Comparison of ENCODE assay signal across 10 cellular contexts in genomic region chr5:132476853-132477729, GRCh38. TPM values are rescaled to one million over a fixed set of nuclear protein-coding genes. Genes with fewer than 3 reads are reported as not detected.
DNase-seq lines count a peak whose midpoint lies in the region; ATAC-seq, FAIRE-seq and TF ChIP-seq lines count a peak whose summit lies in the region.
"Had no signal": no experiment of that assay in that cellular context is flagged by ENCODE, and none has a peak within 500 bp of the region (broad histone marks: within the 10 kb centered on the region; RNA-seq: fewer than 3 reads in every experiment).

No MANE protein-coding gene starts in this region.

- TF ChIP-seq CTCF in kidney (IDR thresholded peaks at IDR 0.05; ENCODE audit: borderline replicate concordance, extremely low read depth, insufficient read depth) (no peak), upper lobe of left lung (IDR thresholded peaks at IDR 0.05) (peak in 1 of 6 experiments; percentile 35), psoas muscle (IDR thresholded peaks at IDR 0.05) (no peak)

- peak overlapping the region; percentile 73 for H3K27ac Mint-ChIP-seq in activated CD4-positive, alpha-beta T cell treated with anti-CD3 and anti-CD28 coated beads, Interleukin-2, amount 10 ng/mL, durations not matched to agents 24 days and 14 days

- H3K27me3 Mint-ChIP-seq in activated CD4-positive, alpha-beta T cell treated with anti-CD3 and anti-CD28 coated beads, Interleukin-2, amount 10 ng/mL, durations not matched to agents 24 days and 14 days, result no peaks in the 10 kb centered on the region

- H3K4me3 ChIP-seq in kidney (ENCODE audit: low read length in 2 of 2) (no peak overlapping the region), upper lobe of left lung (no peak overlapping the region), psoas muscle (no peak overlapping the region)
- H3K4me3 ChIP-seq: right lobe of liver had no signal

- H3K36me3 Mint-ChIP-seq in activated CD4-positive, alpha-beta T cell treated with anti-CD3 and anti-CD28 coated beads, Interleukin-2, amount 10 ng/mL, durations not matched to agents 24 days and 14 days (ENCODE audit: low read depth), result peaks cover 14% of the 10 kb centered on the region

- TF ChIP-seq EP300 in upper lobe of left lung (IDR thresholded peaks at IDR 0.05), result no peak

- H3K4me1 ChIP-seq in kidney (ENCODE audit: control insufficient read depth in 1 of 2, insufficient read depth in 1 of 2, low read depth in 1 of 2, low read length in 2 of 2) (peaks cover 4 to 25% of the 10 kb centered on the region in 2 donors), upper lobe of left lung (peaks cover 19 to 51% (median 32%) of the 10 kb centered on the region in 4 donors), psoas muscle (peaks cover 5% of the 10 kb centered on the region)

- H3K27me3 ChIP-seq in upper lobe of left lung (no peaks in the 10 kb centered on the region), psoas muscle (ENCODE audit: insufficient read depth in 3 of 3, low read length in 2 of 3) (no peaks in the 10 kb centered on the region)
- H3K27me3 ChIP-seq: right lobe of liver had no signal

- ATAC-seq in left cardiac atrium (no peak), Right ventricle myocardium inferior (no peak), upper lobe of left lung (ENCODE audit: low FRiP score in 2 of 2) (no peak), psoas muscle (no peak), HG03135 (IDR thresholded peaks at IDR 0.05; ENCODE audit: unreplicated experiment) (no peak)

- H3K9me3 Mint-ChIP-seq in activated CD4-positive, alpha-beta T cell treated with anti-CD3 and anti-CD28 coated beads, Interleukin-2, amount 10 ng/mL, durations not matched to agents 24 days and 14 days, result no peaks in the 10 kb centered on the region

- intact Hi-C loops in left cardiac atrium (cut with DNase I), result loop anchor here in 1 of 2 donors (5.0 kb wide), 1 partner anchor 40 kb away; no protein-coding TSS in a partner anchor
- intact Hi-C loops in Right ventricle myocardium inferior (cut with DNase I), result loop anchor here (5.0 kb wide), 1 partner anchor 50 kb away; no protein-coding TSS in a partner anchor
- intact Hi-C loops in activated CD4-positive, alpha-beta T cell treated with anti-CD3 and anti-CD28 coated beads, Interleukin-2, amount 10 ng/mL, durations not matched to agents 24 days and 14 days (cut with micrococcal nuclease), result no loop called here
- intact Hi-C loops in kidney (cut with DNase I), result no loop called here
- intact Hi-C loops in psoas muscle (cut with DNase I), result no loop called here

- H3K9me3 ChIP-seq in kidney (ENCODE audit: control insufficient read depth in 1 of 2, low read length in 2 of 2) (no peaks in the 10 kb centered on the region), upper lobe of left lung (no peaks in the 10 kb centered on the region), psoas muscle (no peaks in the 10 kb centered on the region)
- H3K9me3 ChIP-seq: right lobe of liver had no signal

- 88 to 94% methylated on average over 6 to 7 of the region's 7 CpGs for WGBS in upper lobe of left lung, 2 donors
- WGBS in psoas muscle, 3 donors, result 86 to 92% (median 89%) methylated on average over 7 of the region's 7 CpGs

- H3K4me3 Mint-ChIP-seq in activated CD4-positive, alpha-beta T cell treated with anti-CD3 and anti-CD28 coated beads, Interleukin-2, amount 10 ng/mL, durations not matched to agents 24 days and 14 days, result no peak overlapping the region

- no peak for FAIRE-seq in kidney (lab: Jason Lieb, UNC)

- H3K9ac ChIP-seq in kidney (ENCODE audit: low read length in 2 of 2), result no peak overlapping the region

- no peak overlapping the region for H3K27ac ChIP-seq in kidney (ENCODE audit: low read depth in 2 of 2, low read length in 2 of 2)
- H3K27ac ChIP-seq in upper lobe of left lung, result peak overlapping the region in 3 of 4 donors; percentile 28 to 99 (median 58)
- H3K27ac ChIP-seq in psoas muscle, result no peak overlapping the region

- no peaks in the 10 kb centered on the region for H3K36me3 ChIP-seq in kidney (ENCODE audit: control insufficient read depth in 1 of 2, insufficient read depth in 2 of 2, low read length in 2 of 2)
- peaks cover 0 to 13% (median 4%) of the 10 kb centered on the region in 4 donors for H3K36me3 ChIP-seq in upper lobe of left lung
- no peaks in the 10 kb centered on the region for H3K36me3 ChIP-seq in psoas muscle (ENCODE audit: insufficient read depth in 1 of 2, low read depth in 1 of 2)
- H3K36me3 ChIP-seq: right lobe of liver had no signal

- peaks cover 57% of the 10 kb centered on the region for H3K4me1 Mint-ChIP-seq in activated CD4-positive, alpha-beta T cell treated with anti-CD3 and anti-CD28 coated beads, Interleukin-2, amount 10 ng/mL, durations not matched to agents 24 days and 14 days

- DNase-seq in left cardiac atrium (peak; percentile 39), Right ventricle myocardium inferior (ENCODE audit: missing footprints) (no peak), kidney (peak; percentile 78), upper lobe of left lung (no peak), psoas muscle (no peak), SKM-1 treated with dmso at 0.1 percent for 144 hours (lab: John Stamatoyannopoulos, UW; ENCODE audit: unreplicated experiment) (no peak)
- DNase-seq in activated CD4-positive, alpha-beta T cell treated with anti-CD3 and anti-CD28 coated beads, Interleukin-2, amount 10 ng/mL, durations not matched to agents 24 days and 14 days, result peak; percentile 75
- DNase-seq: activated gamma-delta T cell treated with Interleukin-2 at 50 U/mL for 16 hours had no signal

- TF ChIP-seq POLR2A in upper lobe of left lung (IDR thresholded peaks at IDR 0.05), result no peak

RNA-seq across cellular contexts. Expression of gene IRF1, which starts 13.5 kb away (rescaled TPM):
- total RNA-seq in left cardiac atrium (10 to 100 TPM; 11.8 to 21.4 TPM), Right ventricle myocardium inferior (12.7 TPM), kidney (55.6 TPM), upper lobe of left lung (10 to 100 TPM; 42.1 to 94.3 (median 79.3) TPM), psoas muscle (10 to 100 TPM in 3 of 4 donors, 1 to 10 TPM in 1; 5.5 to 18.8 (median 13.7) TPM)
- 167 and 181 TPM in 2 replicates for total RNA-seq in activated CD4-positive, alpha-beta T cell treated with anti-CD3 and anti-CD28 coated beads, Interleukin-2, amount 10 ng/mL, durations not matched to agents 24 days and 14 days
- polyA plus RNA-seq in kidney (ENCODE audit: insufficient read depth, low read depth, low replicate concordance) (20.5 TPM), psoas muscle (10 to 100 TPM in 1 of 3 donors, 1 to 10 TPM in 2; 4.7 to 11.8 (median 4.9) TPM)

Comparison
In these comparisons a context has a peak if more than half of its experiments do, and no peak if none do; other contexts are left out.
1. DNase-seq: peak in left cardiac atrium (single experiment), activated CD4-positive, alpha-beta T cell treated with anti-CD3 and anti-CD28 coated beads, Interleukin-2, amount 10 ng/mL, durations not matched to agents 24 days and 14 days (single experiment) and kidney (single experiment); none in Right ventricle myocardium inferior (single experiment), upper lobe of left lung (0 of 2), psoas muscle (0 of 2) and SKM-1 treated with dmso at 0.1 percent for 144 hours (single experiment).
2. H3K27ac ChIP-seq: peak in upper lobe of left lung (3 of 4); none in kidney (0 of 2) and psoas muscle (single experiment).